1 cellular context compared by ENCODE assay signal in the genomic region with DNA sequence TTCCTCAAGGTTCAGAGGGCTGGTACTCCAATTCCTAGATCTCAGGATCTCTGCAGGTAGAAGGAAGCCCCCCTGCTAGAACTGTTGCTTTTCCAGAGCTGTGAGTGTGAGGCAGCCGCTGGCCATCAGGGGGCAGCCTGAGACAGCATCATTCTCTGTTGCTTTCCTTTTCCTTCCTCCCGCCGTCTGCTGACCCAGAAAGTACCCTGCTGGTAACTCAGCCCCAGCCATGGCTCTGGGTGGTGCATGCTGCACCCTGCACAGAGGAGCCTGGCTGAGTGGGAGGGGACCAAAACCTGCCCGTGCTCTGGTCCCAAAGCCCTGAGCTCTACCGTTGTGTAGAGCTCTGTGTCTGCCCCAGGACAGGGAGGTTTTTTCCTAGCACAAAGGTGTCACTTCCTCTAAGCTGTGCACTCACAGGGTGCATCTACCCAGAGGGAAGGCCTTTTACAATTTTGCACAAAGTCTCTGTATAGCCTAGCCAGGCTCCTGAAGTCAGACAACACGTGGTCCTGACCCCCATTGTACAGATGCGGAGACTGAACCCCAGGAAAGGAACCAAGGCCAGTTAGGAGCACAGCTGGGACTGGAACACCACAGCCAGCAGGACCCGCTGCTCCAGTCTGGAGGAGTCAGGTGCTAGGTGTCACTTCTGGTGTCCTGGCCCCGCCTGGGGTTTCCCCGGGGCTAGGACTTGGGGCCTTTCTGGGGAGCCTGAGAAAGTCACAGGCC.
A peak's percentile ranks its signal among the peaks of the same experiment; 100 is the strongest.
TF ChIP-seq lines count a peak whose summit lies in the region.

No MANE protein-coding gene starts in this region.

TF ChIP-seq in HepG2, 621 proteins besides CTCF, POLR2A, EP300 and RAD21 (continued from another document and continues in another):
- TF ChIP-seq ZBTB14 (CRISPR knock-in tag; IDR thresholded peaks at IDR 0.05) (no peak), SATB2 (CRISPR knock-in tag; IDR thresholded peaks at IDR 0.05) (no peak), DZIP1 (CRISPR knock-in tag; IDR thresholded peaks at IDR 0.05) (no peak), TEAD3 (CRISPR knock-in tag; optimal IDR thresholded peaks at IDR 0.05; ENCODE audit: borderline replicate concordance) (peak; percentile 39), RBM22 (optimal IDR thresholded peaks at IDR 0.05; ENCODE audit: low read length) (no peak), GATAD2A (CRISPR knock-in tag; IDR thresholded peaks at IDR 0.05) (peak; percentile 41), ZSCAN5A (CRISPR knock-in tag; IDR thresholded peaks at IDR 0.05; ENCODE audit: borderline replicate concordance) (no peak), ZNF672 (CRISPR knock-in tag; IDR thresholded peaks at IDR 0.05) (no peak), SMARCC2 (IDR thresholded peaks at IDR 0.05) (no peak), ZNF780A (CRISPR knock-in tag; IDR thresholded peaks at IDR 0.05) (no peak), ZNF24 (IDR thresholded peaks at IDR 0.05) (no peak), HES4 (CRISPR knock-in tag; IDR thresholded peaks at IDR 0.05; ENCODE audit: borderline replicate concordance) (peak; percentile 23; the same call in 1 of the 2 replicates), THAP11 (CRISPR knock-in tag; IDR thresholded peaks at IDR 0.05) (peak; percentile 52; the same call in 1 of the 2 replicates), ZNF138 (CRISPR knock-in tag; IDR thresholded peaks at IDR 0.05; ENCODE audit: low read depth) (no peak), ARNTL (CRISPR knock-in tag; IDR thresholded peaks at IDR 0.05) (no peak), ZNF580 (CRISPR knock-in tag; IDR thresholded peaks at IDR 0.05; ENCODE audit: borderline replicate concordance, low read depth) (0 out of 2 replicates have a peak, but pooled peaks have one; percentile 47), TARDBP (CRISPR knock-in tag; IDR thresholded peaks at IDR 0.05) (no peak), GABPB1 (CRISPR knock-in tag; IDR thresholded peaks at IDR 0.05) (peak; percentile 23; the same call in 1 of the 2 replicates), ZFP90 (CRISPR knock-in tag; IDR thresholded peaks at IDR 0.05; ENCODE audit: borderline replicate concordance) (0 out of 2 replicates have a peak, but pooled peaks have one; percentile 56), ZNF205 (CRISPR knock-in tag; IDR thresholded peaks at IDR 0.05) (no peak), HOXA3 (CRISPR knock-in tag; IDR thresholded peaks at IDR 0.05) (no peak)
- TF ChIP-seq, protein P1, sequence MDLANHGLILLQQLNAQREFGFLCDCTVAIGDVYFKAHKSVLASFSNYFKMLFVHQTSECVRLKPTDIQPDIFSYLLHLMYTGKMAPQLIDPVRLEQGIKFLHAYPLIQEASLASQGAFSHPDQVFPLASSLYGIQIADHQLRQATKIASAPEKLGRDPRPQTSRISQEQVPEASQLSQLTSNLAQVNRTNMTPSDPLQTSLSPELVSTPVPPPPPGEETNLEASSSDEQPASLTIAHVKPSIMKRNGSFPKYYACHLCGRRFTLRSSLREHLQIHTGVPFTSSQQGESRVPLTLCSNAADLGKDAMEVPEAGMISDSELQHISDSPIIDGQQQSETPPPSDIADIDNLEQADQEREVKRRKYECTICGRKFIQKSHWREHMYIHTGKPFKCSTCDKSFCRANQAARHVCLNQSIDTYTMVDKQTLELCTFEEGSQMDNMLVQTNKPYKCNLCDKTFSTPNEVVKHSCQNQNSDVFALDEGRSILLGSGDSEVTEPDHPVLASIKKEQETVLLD (CRISPR knock-in tag; IDR thresholded peaks at IDR 0.05; ENCODE audit: low read depth), result no peak
- TF ChIP-seq, protein P2, sequence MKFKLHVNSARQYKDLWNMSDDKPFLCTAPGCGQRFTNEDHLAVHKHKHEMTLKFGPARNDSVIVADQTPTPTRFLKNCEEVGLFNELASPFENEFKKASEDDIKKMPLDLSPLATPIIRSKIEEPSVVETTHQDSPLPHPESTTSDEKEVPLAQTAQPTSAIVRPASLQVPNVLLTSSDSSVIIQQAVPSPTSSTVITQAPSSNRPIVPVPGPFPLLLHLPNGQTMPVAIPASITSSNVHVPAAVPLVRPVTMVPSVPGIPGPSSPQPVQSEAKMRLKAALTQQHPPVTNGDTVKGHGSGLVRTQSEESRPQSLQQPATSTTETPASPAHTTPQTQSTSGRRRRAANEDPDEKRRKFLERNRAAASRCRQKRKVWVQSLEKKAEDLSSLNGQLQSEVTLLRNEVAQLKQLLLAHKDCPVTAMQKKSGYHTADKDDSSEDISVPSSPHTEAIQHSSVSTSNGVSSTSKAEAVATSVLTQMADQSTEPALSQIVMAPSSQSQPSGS (CRISPR knock-in tag; IDR thresholded peaks at IDR 0.05), result 0 out of 2 replicates have a peak, but pooled peaks have one; percentile 23
- TF ChIP-seq, protein P3, sequence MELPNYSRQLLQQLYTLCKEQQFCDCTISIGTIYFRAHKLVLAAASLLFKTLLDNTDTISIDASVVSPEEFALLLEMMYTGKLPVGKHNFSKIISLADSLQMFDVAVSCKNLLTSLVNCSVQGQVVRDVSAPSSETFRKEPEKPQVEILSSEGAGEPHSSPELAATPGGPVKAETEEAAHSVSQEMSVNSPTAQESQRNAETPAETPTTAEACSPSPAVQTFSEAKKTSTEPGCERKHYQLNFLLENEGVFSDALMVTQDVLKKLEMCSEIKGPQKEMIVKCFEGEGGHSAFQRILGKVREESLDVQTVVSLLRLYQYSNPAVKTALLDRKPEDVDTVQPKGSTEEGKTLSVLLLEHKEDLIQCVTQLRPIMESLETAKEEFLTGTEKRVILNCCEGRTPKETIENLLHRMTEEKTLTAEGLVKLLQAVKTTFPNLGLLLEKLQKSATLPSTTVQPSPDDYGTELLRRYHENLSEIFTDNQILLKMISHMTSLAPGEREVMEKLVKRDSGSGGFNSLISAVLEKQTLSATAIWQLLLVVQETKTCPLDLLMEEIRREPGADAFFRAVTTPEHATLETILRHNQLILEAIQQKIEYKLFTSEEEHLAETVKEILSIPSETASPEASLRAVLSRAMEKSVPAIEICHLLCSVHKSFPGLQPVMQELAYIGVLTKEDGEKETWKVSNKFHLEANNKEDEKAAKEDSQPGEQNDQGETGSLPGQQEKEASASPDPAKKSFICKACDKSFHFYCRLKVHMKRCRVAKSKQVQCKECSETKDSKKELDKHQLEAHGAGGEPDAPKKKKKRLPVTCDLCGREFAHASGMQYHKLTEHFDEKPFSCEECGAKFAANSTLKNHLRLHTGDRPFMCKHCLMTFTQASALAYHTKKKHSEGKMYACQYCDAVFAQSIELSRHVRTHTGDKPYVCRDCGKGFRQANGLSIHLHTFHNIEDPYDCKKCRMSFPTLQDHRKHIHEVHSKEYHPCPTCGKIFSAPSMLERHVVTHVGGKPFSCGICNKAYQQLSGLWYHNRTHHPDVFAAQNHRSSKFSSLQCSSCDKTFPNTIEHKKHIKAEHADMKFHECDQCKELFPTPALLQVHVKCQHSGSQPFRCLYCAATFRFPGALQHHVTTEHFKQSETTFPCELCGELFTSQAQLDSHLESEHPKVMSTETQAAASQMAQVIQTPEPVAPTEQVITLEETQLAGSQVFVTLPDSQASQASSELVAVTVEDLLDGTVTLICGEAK (IDR thresholded peaks at IDR 0.05), result no peak
- TF ChIP-seq, protein P3 (CRISPR knock-in tag; IDR thresholded peaks at IDR 0.05), result 0 out of 2 replicates have a peak, but pooled peaks have one; percentile 24
- TF ChIP-seq, protein P4, sequence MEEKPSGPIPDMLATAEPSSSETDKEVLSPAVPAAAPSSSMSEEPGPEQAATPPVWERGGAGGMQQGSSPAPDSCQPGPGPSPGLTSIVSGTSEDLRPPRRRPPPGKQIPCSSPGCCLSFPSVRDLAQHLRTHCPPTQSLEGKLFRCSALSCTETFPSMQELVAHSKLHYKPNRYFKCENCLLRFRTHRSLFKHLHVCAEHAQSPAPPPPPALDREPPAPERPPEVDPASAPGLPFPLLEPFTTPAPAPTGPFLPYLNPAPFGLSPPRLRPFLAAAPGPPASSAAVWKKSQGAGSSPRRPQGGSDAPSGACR (CRISPR knock-in tag; IDR thresholded peaks at IDR 0.05), result no peak
